Comparison of ENCODE assay signal across 13 cellular contexts in the genomic region with DNA sequence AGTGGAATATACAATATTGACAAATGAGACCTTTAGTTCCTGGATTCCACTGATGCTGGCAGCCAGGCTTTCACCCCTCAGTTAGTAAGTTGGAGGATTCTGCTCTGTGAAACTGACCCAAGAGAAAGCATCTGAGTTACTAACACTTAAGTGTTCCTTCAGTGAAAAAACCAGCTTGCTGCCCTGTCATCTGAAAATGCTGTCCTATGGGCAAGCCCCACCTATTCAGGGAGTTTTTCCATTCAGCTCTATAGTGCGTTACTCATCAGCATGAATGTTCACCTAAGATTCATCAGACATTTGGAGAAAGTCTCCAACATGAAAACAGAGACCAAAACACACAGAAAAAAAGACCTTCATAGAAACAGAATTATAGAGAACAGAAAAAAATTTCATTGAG. TPM values are rescaled to one million over a fixed set of nuclear protein-coding genes. Genes with fewer than 3 reads are reported as not detected.
DNase-seq lines count a peak whose midpoint lies in the region; ATAC-seq lines count a peak whose summit lies in the region.
"Had no signal": no experiment of that assay in that cellular context is flagged by ENCODE, and none has a peak within 500 bp of the region (broad histone marks: within the 10 kb centered on the region; RNA-seq: fewer than 3 reads in every experiment).

No MANE protein-coding gene starts in this region.

- WGBS in GM23248 (ENCODE audit: low coverage in 1 of 2, low lambda C conversion rate in 2 of 2, missing lambda C conversion rate in 2 of 2), 2 experiments = 94 to 96% methylated on average over 1 of the region's 1 CpG
- WGBS in trophoblast cell (ENCODE audit: extremely low coverage, insufficient coverage, insufficient read length) = no CpG with 5 or more reads among the region's 1 CpG

- H3K4me1 ChIP-seq in GM23248 (ENCODE audit: insufficient read depth) = no peaks in the 10 kb centered on the region
- peaks cover 0 to 2% of the 10 kb centered on the region in 2 experiments for H3K4me1 ChIP-seq in trophoblast cell (ENCODE audit: control insufficient read depth in 1 of 2, insufficient read depth in 2 of 2, low read length in 2 of 2)
- H3K4me1 ChIP-seq: A549 had no signal

- H3K36me3 Mint-ChIP-seq in T-helper 17 cell (ENCODE audit: low read depth) = peaks cover 11% of the 10 kb centered on the region

- H3K27ac Mint-ChIP-seq in T-helper 17 cell = peak overlapping the region; percentile 29
- H3K27ac Mint-ChIP-seq: CD8-positive, alpha-beta T cell had no signal

- ATAC-seq in T-helper 17 cell (no peak), HG03025 (IDR thresholded peaks at IDR 0.05; ENCODE audit: low FRiP score, unreplicated experiment) (no peak), left lobe of liver (no peak)
- ATAC-seq: A549; CD8-positive, alpha-beta T cell; HCT116 had no signal

- H3K9me3 ChIP-seq in GM23248 (ENCODE audit: low read depth) (no peaks in the 10 kb centered on the region), T-helper 17 cell (ENCODE audit: control insufficient read depth, low read length, poor library complexity, severe bottlenecking) (no peaks in the 10 kb centered on the region), trophoblast cell (ENCODE audit: insufficient read depth, low read depth, low read length) (no peaks in the 10 kb centered on the region)
- H3K9me3 ChIP-seq: A549 had no signal

- H3K4me1 Mint-ChIP-seq in T-helper 17 cell = peaks cover 7% of the 10 kb centered on the region
- H3K4me1 Mint-ChIP-seq: CD14-positive monocyte had no signal

- H3K4me2 ChIP-seq in GM23248 (ENCODE audit: unreplicated experiment) (no peak overlapping the region), trophoblast cell (ENCODE audit: low read length) (no peak overlapping the region)
- H3K4me2 ChIP-seq: A549 had no signal

- no peaks in the 10 kb centered on the region for H3K27me3 Mint-ChIP-seq in T-helper 17 cell

- DNase-seq in GM23248 (peak; percentile 25), T-helper 17 cell (no peak), epithelial cell of prostate (ENCODE audit: low read depth, low spot score) (peak; percentile 14), trophoblast cell (peak; percentile 68 to 79), G401 (ENCODE audit: low spot score) (no peak), left lobe of liver (ENCODE audit: low spot score) (no peak)
- DNase-seq: CD8-positive, alpha-beta T cell; COR-L47; DMS53 had no signal

- H3K4ac ChIP-seq in trophoblast cell (ENCODE audit: low read depth, low read length) = no peak overlapping the region

- H3K23ac ChIP-seq in trophoblast cell (ENCODE audit: low read length) = no peak overlapping the region

- H3K9ac ChIP-seq in GM23248 (no peak overlapping the region), trophoblast cell (ENCODE audit: low read length) (no peak overlapping the region)

- H3K27me3 ChIP-seq in GM23248 (replicated peaks; ENCODE audit: insufficient read depth) (no peaks in the 10 kb centered on the region), trophoblast cell (ENCODE audit: insufficient read depth, low read length) (no peaks in the 10 kb centered on the region)

- H3K27ac ChIP-seq in GM23248 (no peak overlapping the region), epithelial cell of prostate (no peak overlapping the region), trophoblast cell (ENCODE audit: low read depth, low read length) (no peak overlapping the region)
- H3K27ac ChIP-seq: A549 had no signal

- H2BK120ac ChIP-seq in trophoblast cell (ENCODE audit: insufficient read depth, low read length, poor library complexity) = no peak overlapping the region

- H2BK5ac ChIP-seq in trophoblast cell (ENCODE audit: low read depth, low read length, poor library complexity) = no peak overlapping the region

- H4K12ac ChIP-seq in trophoblast cell (ENCODE audit: low read depth, low read length) = no peak overlapping the region

- H2AFZ ChIP-seq in GM23248 = no peak overlapping the region
- no peak overlapping the region for H2AFZ ChIP-seq in trophoblast cell (ENCODE audit: insufficient read depth, low read length, poor library complexity)

- H3K79me2 ChIP-seq in GM23248 (ENCODE audit: insufficient read depth) = no peaks in the 10 kb centered on the region
- H3K79me2 ChIP-seq in trophoblast cell (ENCODE audit: control insufficient read depth, insufficient read depth, low read length, poor library complexity) = no peaks in the 10 kb centered on the region

- no peaks in the 10 kb centered on the region for H4K20me1 ChIP-seq in GM23248 (ENCODE audit: insufficient read depth)

- no peak overlapping the region for H2AK5ac ChIP-seq in trophoblast cell (ENCODE audit: low read length)

- H3F3A ChIP-seq in GM23248 (ENCODE audit: insufficient read depth) = no peaks in the 10 kb centered on the region

- no peak overlapping the region for H3K4me3 Mint-ChIP-seq in T-helper 17 cell
- H3K4me3 Mint-ChIP-seq: CD14-positive monocyte; CD8-positive, alpha-beta T cell had no signal

- peaks cover 2% of the 10 kb centered on the region for H3K79me1 ChIP-seq in trophoblast cell (ENCODE audit: low read length)

- no peak overlapping the region for H2BK12ac ChIP-seq in trophoblast cell (ENCODE audit: low read length)

- no peak overlapping the region for H3K14ac ChIP-seq in trophoblast cell (ENCODE audit: low read length)

- in situ Hi-C loops in GM23248 (cut with MboI) (no loop called here), G401 (cut with HindIII; ENCODE audit: low sequenced_read_pairs) (no loop called here)

- no peak overlapping the region for H4K91ac ChIP-seq in trophoblast cell (ENCODE audit: low read depth, low read length)

- H3K9me2 ChIP-seq in GM23248 (ENCODE audit: insufficient read depth) = no peaks in the 10 kb centered on the region

- H3K36me3 ChIP-seq in GM23248 (ENCODE audit: low read depth) = no peaks in the 10 kb centered on the region
- peaks cover 2 to 5% of the 10 kb centered on the region in 2 experiments for H3K36me3 ChIP-seq in trophoblast cell (ENCODE audit: control insufficient read depth in 1 of 2, insufficient read depth in 2 of 2, low read length in 2 of 2)

- H4K8ac ChIP-seq in trophoblast cell (ENCODE audit: low read depth, low read length) = no peak overlapping the region

- no peak overlapping the region for H3K4me3 ChIP-seq in GM23248
- H3K4me3 ChIP-seq in trophoblast cell (ENCODE audit: low read depth, low read length) = no peak overlapping the region
- H3K4me3 ChIP-seq: A549 had no signal

- H3K18ac ChIP-seq in trophoblast cell (ENCODE audit: low read length) = no peak overlapping the region

RNA-seq across cellular contexts. Expression of gene PRPF18, which starts 37.9 kb away (rescaled TPM):
- 23.3 and 30.2 TPM in 2 replicates for total RNA-seq in GM23248 (2014; rRNA removed; shearing (Covaris generic))
- 21.8 and 22.1 TPM in 2 replicates for polyA plus RNA-seq in GM23248 (2016; fragmentation: Nextera tagmentation; extraction: Ambion mirVana)
- total RNA-seq in T-helper 17 cell = 10 to 100 TPM; 23.8 to 30.3 TPM
- polyA plus RNA-seq in trophoblast cell (2013) = 17.3 and 19.2 TPM in 2 replicates
- 21.4 and 32.5 TPM in 2 replicates for total RNA-seq in G401 (2014; rRNA removed; shearing (Covaris generic))
- total RNA-seq in left lobe of liver = 8.8 TPM

Comparison
In these comparisons a context has a peak if more than half of its experiments do, and no peak if none do; other contexts are left out.
1. DNase-seq: peak in GM23248 (single experiment), epithelial cell of prostate (single experiment) and trophoblast cell (2 of 2); none in T-helper 17 cell (0 of 3), G401 (single experiment) and left lobe of liver (single experiment).